ENCODE assay signal across 13 cellular contexts in genomic region chr17:32124985-32125847, GRCh38. TPM values are rescaled to one million over a fixed set of nuclear protein-coding genes. Genes with fewer than 3 reads are reported as not detected.
DNase-seq lines count a peak whose midpoint lies in the region; ATAC-seq lines count a peak whose summit lies in the region.
"Had no signal": no experiment of that assay in that cellular context is flagged by ENCODE, and none has a peak within 500 bp of the region (broad histone marks: within the 10 kb centered on the region; RNA-seq: fewer than 3 reads in every experiment).

No MANE protein-coding gene starts in this region.

- peak overlapping the region; percentile 5 for H3K4me3 Mint-ChIP-seq in activated naive CD4-positive, alpha-beta T cell treated with anti-CD3 and anti-CD28 coated beads, Interleukin-2, amount 50 U/mL, for 24 hours
- H3K4me3 Mint-ChIP-seq in activated T-helper 1 cell treated with anti-CD3 and anti-CD28 coated beads, Interleukin-12 subunit alpha, Interleukin-12 subunit beta, Interleukin-2, Interleukin-4 antibody, amounts not matched to agents 30 ng/mL and 10 ng/mL and 1 ng/mL, durations not matched to agents 14 hours and 24 hours and 36 hours = no peak overlapping the region
- H3K4me3 Mint-ChIP-seq: H9 had no signal

- intact Hi-C loops in activated T-helper 1 cell treated with anti-CD3 and anti-CD28 coated beads, Interleukin-12 subunit alpha, Interleukin-12 subunit beta, Interleukin-2, Interleukin-4 antibody, amounts not matched to agents 30 ng/mL and 10 ng/mL and 1 ng/mL, durations not matched to agents 14 hours and 24 hours and 36 hours (cut with micrococcal nuclease) = no loop called here

- DNase-seq in activated naive CD4-positive, alpha-beta T cell treated with anti-CD3 and anti-CD28 coated beads, Interleukin-2, amount 50 U/mL, for 16 hours = no peak
- no peak for DNase-seq in activated T-helper 1 cell treated with anti-CD3 and anti-CD28 coated beads, Interleukin-12 subunit alpha, Interleukin-12 subunit beta, Interleukin-2, Interleukin-4 antibody, amounts not matched to agents 30 ng/mL and 10 ng/mL and 1 ng/mL, durations not matched to agents 14 hours and 24 hours and 36 hours (ENCODE audit: low spot score)
- DNase-seq in left lobe of liver (ENCODE audit: low spot score) = peak; percentile 72
- no peak for DNase-seq in HT-29 (ENCODE audit: low spot score)
- DNase-seq in NCI-H2107 (lab: John Stamatoyannopoulos, UW) = no peak
- DNase-seq in SW 1271 (lab: John Stamatoyannopoulos, UW) = no peak
- DNase-seq: BE2C; NCI-H446 treated with DMSO at 0.1 percent for 48 hours; stimulated activated CD4-positive, alpha-beta T cell treated with anti-CD3 and anti-CD28 coated beads, Interleukin-4, amount 100 ng/mL, for 24 hours; stimulated activated naive CD4-positive, alpha-beta T cell treated with Interleukin-2 at 50 U/mL for 16 hours had no signal

- H3K27me3 Mint-ChIP-seq in activated naive CD4-positive, alpha-beta T cell treated with anti-CD3 and anti-CD28 coated beads, Interleukin-2, amount 50 U/mL, for 24 hours = no peaks in the 10 kb centered on the region
- H3K27me3 Mint-ChIP-seq in activated T-helper 1 cell treated with anti-CD3 and anti-CD28 coated beads, Interleukin-12 subunit alpha, Interleukin-12 subunit beta, Interleukin-2, Interleukin-4 antibody, amounts not matched to agents 30 ng/mL and 10 ng/mL and 1 ng/mL, durations not matched to agents 14 hours and 24 hours and 36 hours (ENCODE audit: insufficient read depth) = peaks cover 11% of the 10 kb centered on the region

- peaks cover 3% of the 10 kb centered on the region for H3K36me3 Mint-ChIP-seq in activated naive CD4-positive, alpha-beta T cell treated with anti-CD3 and anti-CD28 coated beads, Interleukin-2, amount 50 U/mL, for 24 hours
- peaks cover 2% of the 10 kb centered on the region for H3K36me3 Mint-ChIP-seq in activated T-helper 1 cell treated with anti-CD3 and anti-CD28 coated beads, Interleukin-12 subunit alpha, Interleukin-12 subunit beta, Interleukin-2, Interleukin-4 antibody, amounts not matched to agents 30 ng/mL and 10 ng/mL and 1 ng/mL, durations not matched to agents 14 hours and 24 hours and 36 hours (ENCODE audit: low read depth)

- peak overlapping the region; percentile 46 for H3K27ac Mint-ChIP-seq in activated naive CD4-positive, alpha-beta T cell treated with anti-CD3 and anti-CD28 coated beads, Interleukin-2, amount 50 U/mL, for 24 hours
- H3K27ac Mint-ChIP-seq in activated T-helper 1 cell treated with anti-CD3 and anti-CD28 coated beads, Interleukin-12 subunit alpha, Interleukin-12 subunit beta, Interleukin-2, Interleukin-4 antibody, amounts not matched to agents 30 ng/mL and 10 ng/mL and 1 ng/mL, durations not matched to agents 14 hours and 24 hours and 36 hours = peak overlapping the region; percentile 34

- no peaks in the 10 kb centered on the region for H3K9me3 Mint-ChIP-seq in activated naive CD4-positive, alpha-beta T cell treated with anti-CD3 and anti-CD28 coated beads, Interleukin-2, amount 50 U/mL, for 24 hours
- H3K9me3 Mint-ChIP-seq in activated T-helper 1 cell treated with anti-CD3 and anti-CD28 coated beads, Interleukin-12 subunit alpha, Interleukin-12 subunit beta, Interleukin-2, Interleukin-4 antibody, amounts not matched to agents 30 ng/mL and 10 ng/mL and 1 ng/mL, durations not matched to agents 14 hours and 24 hours and 36 hours = no peaks in the 10 kb centered on the region

- peak; percentile 76 for ATAC-seq in left lobe of liver
- ATAC-seq in HG03097 (IDR thresholded peaks at IDR 0.05; ENCODE audit: low FRiP score, unreplicated experiment) = no peak

- peaks cover 24% of the 10 kb centered on the region for H3K4me1 Mint-ChIP-seq in activated naive CD4-positive, alpha-beta T cell treated with anti-CD3 and anti-CD28 coated beads, Interleukin-2, amount 50 U/mL, for 24 hours
- peaks cover 25% of the 10 kb centered on the region for H3K4me1 Mint-ChIP-seq in activated T-helper 1 cell treated with anti-CD3 and anti-CD28 coated beads, Interleukin-12 subunit alpha, Interleukin-12 subunit beta, Interleukin-2, Interleukin-4 antibody, amounts not matched to agents 30 ng/mL and 10 ng/mL and 1 ng/mL, durations not matched to agents 14 hours and 24 hours and 36 hours (ENCODE audit: low read depth)

RNA-seq across cellular contexts. Expression of gene RHOT1, which starts 17.1 kb away (rescaled TPM):
- total RNA-seq in activated T-helper 1 cell treated with anti-CD3 and anti-CD28 coated beads, Interleukin-12 subunit alpha, Interleukin-12 subunit beta, Interleukin-2, Interleukin-4 antibody, amounts not matched to agents 30 ng/mL and 10 ng/mL and 1 ng/mL, durations not matched to agents 14 hours and 24 hours and 36 hours = 25.9 and 27.2 TPM in 2 replicates
- total RNA-seq in left lobe of liver = 12.5 TPM
- 29.2 and 30.5 TPM in 2 replicates for total RNA-seq in HT-29 (2014; rRNA removed; shearing (Covaris generic))
